Comparison of ENCODE assay signal across 22 cellular contexts in the genomic region with DNA sequence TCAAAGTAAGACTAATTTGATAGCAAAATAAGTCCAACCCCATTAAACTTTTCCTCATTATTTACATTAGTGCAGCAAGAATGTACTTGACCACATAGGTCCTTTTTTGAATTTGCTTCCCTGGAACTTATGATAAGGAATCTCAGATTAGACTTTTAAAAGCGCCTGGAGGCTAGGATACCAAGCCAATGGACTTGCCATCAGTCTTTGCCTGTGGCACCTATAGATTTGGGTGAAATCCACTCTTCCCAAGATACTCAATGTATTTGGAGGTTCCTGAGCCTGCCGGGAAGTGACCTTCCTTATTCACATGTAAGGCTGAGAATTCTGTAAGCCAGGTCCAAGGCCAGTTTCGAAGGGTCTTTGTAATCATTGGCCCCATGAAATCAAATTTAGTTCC.
DNase-seq lines count a peak whose midpoint lies in the region; ATAC-seq, FAIRE-seq and TF ChIP-seq lines count a peak whose summit lies in the region.
"Had no signal": no experiment of that assay in that cellular context is flagged by ENCODE, and none has a peak within 500 bp of the region (broad histone marks: within the 10 kb centered on the region; RNA-seq: fewer than 3 reads in every experiment).

No MANE protein-coding gene starts in this region.

- peaks cover 98% of the 10 kb centered on the region for H3K36me3 Mint-ChIP-seq in GM23338 (ENCODE audit: low read depth)
- H3K36me3 Mint-ChIP-seq: CD8-positive, alpha-beta T cell had no signal

- POLR2A ChIA-PET in H1 (lab: Charles Lee; ENCODE audit: partially characterized antibody): no interaction called here

- no peak overlapping the region for H4K5ac ChIP-seq in H1 (ENCODE audit: insufficient read length, low read depth, low read length)

- H3K23ac ChIP-seq in H1 (ENCODE audit: insufficient read length): no peak overlapping the region

- TF ChIP-seq CTCF in GM23338 (conservative IDR thresholded peaks at IDR 0.05; ENCODE audit: low read depth in 2 of 2) (no peak), H1 (IDR thresholded peaks at IDR 0.05; ENCODE audit: control extremely low read depth in 1 of 3, insufficient read depth in 1 of 3, low read depth in 1 of 3, low read length in 3 of 3) (no peak), osteoblast (IDR thresholded peaks at IDR 0.05; ENCODE audit: extremely low read depth, low read depth, low read length) (no peak)

- no peak for TF ChIP-seq EP300 in H1 (IDR thresholded peaks at IDR 0.05; ENCODE audit: borderline replicate concordance in 1 of 2, low read depth in 2 of 2, low read length in 2 of 2)

- no peak overlapping the region for H3K56ac ChIP-seq in H1 (replicated peaks; ENCODE audit: insufficient read length, low read depth, low read length)

- CTCF ChIA-PET in H1 (lab: Charles Lee; ENCODE audit: partially characterized antibody): no interaction called here

- no peak overlapping the region for H3K14ac ChIP-seq in H1 (ENCODE audit: insufficient read length)

- no peaks in the 10 kb centered on the region for H3K4me1 Mint-ChIP-seq in GM23338
- H3K4me1 Mint-ChIP-seq: B cell had no signal

- peaks cover 98% of the 10 kb centered on the region for H3K9me3 Mint-ChIP-seq in GM23338

- no peak overlapping the region for H3K9ac ChIP-seq in H1 (replicated peaks in 1 of 4; ENCODE audit: extremely low read depth in 1 of 4, low read depth in 3 of 4, low read length in 3 of 4)
- H3K9ac ChIP-seq: BLaER1 treated with 17β-estradiol and CSF1 and Interleukin-3, amounts not matched to agents 10 nM and 100 nM had no signal

- no peaks in the 10 kb centered on the region for H3K79me1 ChIP-seq in H1 (ENCODE audit: low read depth, low read length)

- no peak for TF ChIP-seq RAD21 in H1 (IDR thresholded peaks at IDR 0.05 in 1 of 2, conservative IDR thresholded peaks at IDR 0.05 in 1 of 2; ENCODE audit: low read depth in 2 of 2, low read length in 2 of 2)

- no peaks in the 10 kb centered on the region for H4K20me1 ChIP-seq in GM23338 (replicated peaks; ENCODE audit: insufficient read depth)
- H4K20me1 ChIP-seq in H1 (replicated peaks in 1 of 2; ENCODE audit: control insufficient read depth in 1 of 2, insufficient read depth in 2 of 2, low read length in 2 of 2): no peaks in the 10 kb centered on the region
- no peaks in the 10 kb centered on the region for H4K20me1 ChIP-seq in osteoblast (ENCODE audit: insufficient read depth, low read length)
- H4K20me1 ChIP-seq: BLaER1 treated with 17β-estradiol and CSF1 and Interleukin-3, amounts not matched to agents 10 nM and 100 nM had no signal

- H3K23me2 ChIP-seq in H1 (ENCODE audit: low read depth, low read length): no peaks in the 10 kb centered on the region

- H3K27me3 Mint-ChIP-seq in GM23338 (ENCODE audit: insufficient read depth, low read depth, poor library complexity): peaks cover 70% of the 10 kb centered on the region
- H3K27me3 Mint-ChIP-seq: B cell; CD4-positive, alpha-beta T cell had no signal

- H3K27ac Mint-ChIP-seq in GM23338: no peak overlapping the region
- H3K27ac Mint-ChIP-seq: B cell; CD4-positive, alpha-beta T cell; CD8-positive, alpha-beta T cell had no signal

- no peak overlapping the region for H4K8ac ChIP-seq in H1 (ENCODE audit: extremely low read depth, insufficient read depth, low read length)

- H2BK5ac ChIP-seq in H1 (ENCODE audit: low read depth, low read length): no peak overlapping the region

- H3K4me3 ChIP-seq in GM23338 (no peak overlapping the region), H1 (ENCODE audit: extremely low read depth in 1 of 4, insufficient read depth in 2 of 4, low read depth in 3 of 4, low read length in 4 of 4) (no peak overlapping the region), osteoblast (ENCODE audit: insufficient read depth, low read length) (no peak overlapping the region)
- H3K4me3 ChIP-seq: A549; BLaER1 treated with 17β-estradiol and CSF1 and Interleukin-3, amounts not matched to agents 10 nM and 100 nM had no signal

- no peak overlapping the region for H3K4me3 Mint-ChIP-seq in GM23338
- H3K4me3 Mint-ChIP-seq: B cell; CD4-positive, alpha-beta T cell; CD8-positive, alpha-beta T cell had no signal

- no peak overlapping the region for H2BK12ac ChIP-seq in H1 (ENCODE audit: low read depth, low read length)

- H3K27ac ChIP-seq in GM23338 (ENCODE audit: low read depth) (no peak overlapping the region), H1 (ENCODE audit: low read depth, low read length) (no peak overlapping the region), osteoblast (ENCODE audit: low read depth, low read length) (no peak overlapping the region)
- H3K27ac ChIP-seq: 22Rv1; A549; BLaER1 treated with 17β-estradiol and CSF1 and Interleukin-3, amounts not matched to agents 10 nM and 100 nM; C4-2B had no signal

- peak in 1 of 2 experiments; percentile 59; a peak in 1 of 3 replicates for TF ChIP-seq POLR2A in H1 (IDR thresholded peaks at IDR 0.05; ENCODE audit: control extremely low read depth in 1 of 2, low read depth in 2 of 2, low read length in 2 of 2)

- H3K4ac ChIP-seq in H1 (replicated peaks; ENCODE audit: insufficient read length, low read depth, low read length): no peak overlapping the region

- H2AFZ ChIP-seq in GM23338 (no peak overlapping the region), H1 (ENCODE audit: low read length) (no peak overlapping the region), osteoblast (ENCODE audit: low read length) (no peak overlapping the region)

- H2BK20ac ChIP-seq in H1 (ENCODE audit: low read length): no peak overlapping the region

- no peak overlapping the region for H4K91ac ChIP-seq in H1 (replicated peaks; ENCODE audit: insufficient read length, low read length)

- no peak for FAIRE-seq in H1 (lab: Jason Lieb, UNC)
- FAIRE-seq: A549, D721Med, G401.6, GM12891, GM19239 had no signal

- no peak overlapping the region for H3K18ac ChIP-seq in H1 (ENCODE audit: extremely low read depth, low read length)

- peaks cover 52% of the 10 kb centered on the region for H3K36me3 ChIP-seq in GM23338 (ENCODE audit: insufficient read depth)
- peaks cover 3 to 49% (median 27%) of the 10 kb centered on the region in 4 experiments; a peak in 6 of 8 replicates for H3K36me3 ChIP-seq in H1 (ENCODE audit: control insufficient read depth in 2 of 4, insufficient read depth in 4 of 4, low read length in 3 of 4)
- no peaks in the 10 kb centered on the region for H3K36me3 ChIP-seq in osteoblast (ENCODE audit: insufficient read depth, low read length)
- H3K36me3 ChIP-seq: BLaER1 treated with 17β-estradiol and CSF1 and Interleukin-3, amounts not matched to agents 10 nM and 100 nM had no signal

- H3F3A ChIP-seq in GM23338 (replicated peaks; ENCODE audit: low read depth): peaks cover 25% of the 10 kb centered on the region

- H3K9me3 ChIP-seq in H1 (ENCODE audit: insufficient read depth in 2 of 2, low read depth in 1 of 2, low read length in 1 of 2): peaks cover 38 to 44% of the 10 kb centered on the region in 2 experiments
- no peaks in the 10 kb centered on the region for H3K9me3 ChIP-seq in osteoblast (ENCODE audit: low read depth, low read length)
- H3K9me3 ChIP-seq: A549; BLaER1 treated with 17β-estradiol and CSF1 and Interleukin-3, amounts not matched to agents 10 nM and 100 nM; Caco-2 had no signal

- no peak overlapping the region for H2BK120ac ChIP-seq in H1 (replicated peaks; ENCODE audit: low read depth, low read length)

- no peak overlapping the region for H2BK15ac ChIP-seq in H1 (ENCODE audit: low read length)

- no peak overlapping the region for H2AK5ac ChIP-seq in H1 (ENCODE audit: low read depth, low read length)

- H3K79me2 ChIP-seq in GM23338 (replicated peaks; ENCODE audit: insufficient read depth): peaks cover 52% of the 10 kb centered on the region
- H3K79me2 ChIP-seq in H1 (ENCODE audit: control insufficient read depth in 1 of 2, insufficient read depth in 2 of 2, low read length in 2 of 2): peaks cover 0 to 5% of the 10 kb centered on the region in 2 experiments; a peak in 1 of 4 replicates
- no peaks in the 10 kb centered on the region for H3K79me2 ChIP-seq in osteoblast (ENCODE audit: insufficient read depth, low read length)

- H3K27me3 ChIP-seq in GM23338 (ENCODE audit: insufficient read depth): no peaks in the 10 kb centered on the region
- H3K27me3 ChIP-seq in H1 (replicated peaks in 1 of 4; ENCODE audit: control insufficient read depth in 3 of 4, extremely low read depth in 1 of 4, insufficient read depth in 3 of 4, low read length in 3 of 4): no peaks in the 10 kb centered on the region
- H3K27me3 ChIP-seq in osteoblast (ENCODE audit: insufficient read depth, low read length): no peaks in the 10 kb centered on the region
- H3K27me3 ChIP-seq: BLaER1 treated with 17β-estradiol and CSF1 and Interleukin-3, amounts not matched to agents 10 nM and 100 nM had no signal

- DNase-seq in GM23338 (ENCODE audit: low spot score) (no peak), H1 (ENCODE audit: low read depth in 1 of 2, low spot score in 2 of 2) (no peak), osteoblast (ENCODE audit: insufficient read length, low spot score, missing footprints) (peak; percentile 54), NCI-H2081 treated with DMSO at 0.1 percent for 48 hours (lab: John Stamatoyannopoulos, UW) (no peak), NCI-H82 (lab: John Stamatoyannopoulos, UW) (no peak)
- DNase-seq: AML-193; Caco-2; Calu3; CD4-positive, alpha-beta T cell; CD8-positive, alpha-beta T cell; DMS79 treated with DMSO at 0.1 percent for 48 hours; GF-D8 had no signal

- ATAC-seq in GM23338: peak; percentile 30
- no peak for ATAC-seq in HG03135 (IDR thresholded peaks at IDR 0.05; ENCODE audit: unreplicated experiment)
- ATAC-seq: A549; CD8-positive, alpha-beta T cell had no signal

- H3K4me1 ChIP-seq in GM23338 (ENCODE audit: insufficient read depth) (no peaks in the 10 kb centered on the region), H1 (replicated peaks in 1 of 4; ENCODE audit: control insufficient read depth in 3 of 4, insufficient read depth in 4 of 4, low read length in 3 of 4) (no peaks in the 10 kb centered on the region), osteoblast (ENCODE audit: insufficient read depth, low read length) (no peaks in the 10 kb centered on the region)
- H3K4me1 ChIP-seq: A549; BLaER1 treated with 17β-estradiol and CSF1 and Interleukin-3, amounts not matched to agents 10 nM and 100 nM; Caco-2 had no signal

- H3K9me2 ChIP-seq in GM23338 (ENCODE audit: insufficient read depth): no peaks in the 10 kb centered on the region

- H3K4me2 ChIP-seq in GM23338: no peak overlapping the region
- no peak overlapping the region for H3K4me2 ChIP-seq in H1 (ENCODE audit: insufficient read depth in 1 of 2, low read depth in 2 of 2, low read length in 2 of 2)
- no peak overlapping the region for H3K4me2 ChIP-seq in osteoblast (ENCODE audit: insufficient read depth, low read length)
- H3K4me2 ChIP-seq: A549; BLaER1 treated with 17β-estradiol and CSF1 and Interleukin-3, amounts not matched to agents 10 nM and 100 nM had no signal

- 91% methylated on average over 3 of the region's 3 CpGs; no CpG with 5 or more reads in 1 of the 2 experiments for WGBS in H1 (ENCODE audit: extremely low coverage in 1 of 2, insufficient coverage in 1 of 2, insufficient read length in 1 of 2, insufficient replicate concordance in 2 of 2, low coverage in 1 of 2, low lambda C conversion rate in 2 of 2, missing lambda C conversion rate in 1 of 2), 2 experiments

TF ChIP-seq in GM23338, 12 proteins besides CTCF, POLR2A, EP300 and RAD21 (continues in another document):
- TF ChIP-seq JUNB (IDR thresholded peaks at IDR 0.05; ENCODE audit: unreplicated experiment): no peak

TF ChIP-seq in H1, 55 proteins besides CTCF, POLR2A, EP300 and RAD21 (continues in another document):
- no peak for TF ChIP-seq POU5F1 (IDR thresholded peaks at IDR 0.05; ENCODE audit: low read depth, low read length)
